1 cellular context compared by ENCODE assay signal in the genomic region with DNA sequence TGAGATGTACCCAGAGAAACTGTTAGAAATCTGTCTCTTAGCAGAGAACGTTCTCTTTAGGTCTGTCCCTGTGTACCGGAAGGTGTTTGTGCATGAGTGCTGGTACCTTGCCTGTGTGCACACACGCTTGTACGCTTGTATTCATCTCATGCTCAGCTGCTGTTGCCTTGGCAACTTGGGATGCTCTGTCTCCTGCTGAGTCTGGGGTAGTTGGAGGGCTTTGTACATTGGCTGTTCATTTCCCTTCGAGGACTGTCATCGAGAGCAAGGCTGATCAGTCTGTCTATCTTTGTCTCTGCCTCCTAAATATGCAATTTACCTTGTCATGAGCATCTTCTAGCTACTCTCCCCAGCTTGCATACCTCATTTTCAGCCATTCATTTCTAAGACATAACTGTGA.
TF ChIP-seq lines count a peak whose summit lies in the region.

No MANE protein-coding gene starts in this region.

TF ChIP-seq in H1, 55 proteins besides CTCF, POLR2A, EP300 and RAD21 (continued from another document):
- TF ChIP-seq ATF2 (IDR thresholded peaks at IDR 0.05; ENCODE audit: low read length), result no peak
- TF ChIP-seq TEAD4 (IDR thresholded peaks at IDR 0.05; ENCODE audit: low read depth, low read length), result no peak
- TF ChIP-seq GTF2F1 (IDR thresholded peaks at IDR 0.05; ENCODE audit: borderline replicate concordance, low read depth, low read length), result no peak
- no peak for TF ChIP-seq ATF3 (IDR thresholded peaks at IDR 0.05; ENCODE audit: insufficient read depth, low read depth, low read length)
- TF ChIP-seq BRCA1 (IDR thresholded peaks at IDR 0.05; ENCODE audit: low read depth, low read length), result no peak
